Comparison of ENCODE assay signal across 15 cellular contexts in the genomic region with DNA sequence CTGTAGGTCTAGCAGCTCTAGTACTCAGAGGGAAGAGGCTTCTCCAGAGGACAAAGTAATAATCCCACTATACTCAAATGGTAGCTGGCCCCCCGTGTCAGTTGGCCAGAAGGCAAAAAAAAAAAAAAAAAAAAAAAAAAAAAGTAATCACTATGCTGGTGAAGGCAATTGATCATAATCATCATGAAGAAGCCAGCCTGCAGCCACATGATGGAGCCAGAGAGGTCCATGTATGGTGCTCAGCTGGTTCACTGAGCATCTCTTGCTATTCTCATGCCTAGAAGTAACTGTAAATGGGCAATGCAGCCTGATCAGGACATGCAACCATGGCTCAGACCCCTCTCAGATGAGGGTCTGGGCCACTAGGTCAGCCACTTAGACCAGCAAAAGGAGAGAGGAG.
DNase-seq lines count a peak whose midpoint lies in the region; ATAC-seq and TF ChIP-seq lines count a peak whose summit lies in the region.
"Had no signal": no experiment of that assay in that cellular context is flagged by ENCODE, and none has a peak within 500 bp of the region (broad histone marks: within the 10 kb centered on the region; RNA-seq: fewer than 3 reads in every experiment).

No MANE protein-coding gene starts in this region.

- H3K4me3 ChIP-seq in PC-3 (ENCODE audit: low read length) = no peak overlapping the region
- no peak overlapping the region for H3K4me3 ChIP-seq in foreskin fibroblast (ENCODE audit: low read depth in 1 of 2, low read length in 2 of 2)
- H3K4me3 ChIP-seq: adrenal gland, tibial artery had no signal

- peaks cover 71% of the 10 kb centered on the region for H3K27me3 ChIP-seq in PC-3 (ENCODE audit: low read length)
- H3K27me3 ChIP-seq: adrenal gland had no signal

- DNase-seq in PC-3 (peak; percentile 23), foreskin fibroblast (peak in 1 of 2 donors; percentile 27), RKO (ENCODE audit: low spot score) (no peak), KG1 (lab: John Stamatoyannopoulos, UW) (no peak), SKM-1 treated with dmso at 0.1 percent for 144 hours (lab: John Stamatoyannopoulos, UW; ENCODE audit: unreplicated experiment) (no peak)
- DNase-seq: adrenal gland, C1 segment of cervical spinal cord, cerebellar nuclear complex, NCI-H1105, NCI-H774, tibial artery had no signal

- H2AFZ ChIP-seq in PC-3 (ENCODE audit: low read length) = no peak overlapping the region

- no peak overlapping the region for H3K9ac ChIP-seq in PC-3 (ENCODE audit: low read length)

- POLR2A ChIA-PET in PC-3 (lab: Charles Lee; ENCODE audit: unreplicated experiment) = no interaction called here

- H3K4me1 ChIP-seq in PC-3 (ENCODE audit: insufficient read depth, low read length) = no peaks in the 10 kb centered on the region
- H3K4me1 ChIP-seq: adrenal gland, tibial artery had no signal

- TF ChIP-seq CTCF in C4-2B (conservative IDR thresholded peaks at IDR 0.05) = peak; percentile 15; the same call in 1 of the 2 replicates
- peak; percentile 30 for TF ChIP-seq CTCF in GM12873 (IDR thresholded peaks at IDR 0.05; ENCODE audit: insufficient read depth, low read depth, low read length, missing control alignments)
- TF ChIP-seq CTCF in PC-3 (conservative IDR thresholded peaks at IDR 0.05; ENCODE audit: low read depth, low read length) = peak; percentile 46; the same call in 1 of the 2 replicates
- TF ChIP-seq CTCF in foreskin fibroblast (IDR thresholded peaks at IDR 0.05; ENCODE audit: low read depth, low read length) = peak; percentile 22

- CTCF ChIA-PET in PC-3 (lab: Charles Lee) = no interaction called here

- no peaks in the 10 kb centered on the region for H3K79me2 ChIP-seq in PC-3 (ENCODE audit: low read length)

- no peaks in the 10 kb centered on the region for H3K9me2 ChIP-seq in PC-3 (replicated peaks; ENCODE audit: low read length)

- no peak overlapping the region for H3K4me2 ChIP-seq in PC-3 (ENCODE audit: low read length)

- ATAC-seq in PC-3 = peak; percentile 27; the same call in 1 of the 2 replicates
- ATAC-seq: stimulated activated memory B cell treated with anti-CD40 and anti-IgM and Interleukin-4, amounts not matched to agents 10 μg/mL and 1 μg/mL and 100 μg/mL, for 72 hours; WTC11 had no signal

- no peaks in the 10 kb centered on the region for H3K9me3 ChIP-seq in PC-3 (ENCODE audit: low read length)
- H3K9me3 ChIP-seq: adrenal gland, tibial artery had no signal

- intact Hi-C loops in PC-3 (cut with micrococcal nuclease) = no loop called here

- H3F3A ChIP-seq in PC-3 (ENCODE audit: low read length, unreplicated experiment) = no peaks in the 10 kb centered on the region

- H3K27ac ChIP-seq in C4-2B = no peak overlapping the region
- H3K27ac ChIP-seq in PC-3 (ENCODE audit: low read length) = no peak overlapping the region
- H3K27ac ChIP-seq: adrenal gland, tibial artery had no signal

- BruUV-seq in PC-3 (replicated peaks; lab: Mats Ljungman, UMichigan) = no TSS peak

- no peaks in the 10 kb centered on the region for H4K20me1 ChIP-seq in PC-3 (ENCODE audit: low read length)

- no peaks in the 10 kb centered on the region for H3K36me3 ChIP-seq in PC-3 (ENCODE audit: low read depth, low read length)
- H3K36me3 ChIP-seq: adrenal gland, tibial artery had no signal
